In the genomic region with DNA sequence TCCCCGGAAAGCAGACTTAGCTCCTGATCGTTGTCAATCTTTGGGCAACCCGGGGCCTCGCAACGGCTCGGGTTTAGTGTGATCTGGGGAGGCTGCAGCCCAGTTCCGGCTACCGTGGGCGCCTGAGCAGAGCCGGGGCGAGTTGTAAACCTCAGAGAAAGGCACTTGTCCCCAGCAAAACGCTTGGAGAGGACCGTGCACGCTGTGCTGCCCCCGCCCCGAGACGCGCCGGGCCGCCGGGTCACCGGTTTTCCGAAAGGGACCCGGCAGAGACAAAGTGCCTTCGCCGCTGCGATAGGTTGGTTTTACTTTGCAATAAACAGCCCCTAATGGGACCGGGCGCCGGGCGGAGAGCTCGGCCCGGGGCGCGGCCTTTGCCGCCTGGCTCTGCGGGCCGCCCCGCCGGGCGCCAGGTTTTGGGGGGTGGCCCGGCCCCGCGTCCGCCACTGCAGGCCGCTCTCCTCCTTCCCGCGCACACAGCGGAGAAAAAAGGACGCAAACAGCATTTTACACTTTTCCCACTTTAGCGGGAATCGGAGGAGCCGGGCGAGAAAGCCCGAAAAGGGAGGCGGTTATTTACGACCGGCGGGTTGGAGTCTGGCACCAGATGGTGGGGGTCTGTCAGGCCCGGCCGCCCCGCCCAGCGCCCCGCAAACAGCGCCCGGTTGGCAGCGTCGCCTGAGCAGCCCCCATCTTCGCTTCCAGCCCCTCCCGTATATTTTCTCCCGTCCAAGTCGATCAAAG, we compare ENCODE assay signal across 8 cellular contexts.
DNase-seq lines count a peak whose midpoint lies in the region; ATAC-seq, FAIRE-seq and TF ChIP-seq lines count a peak whose summit lies in the region.

No MANE protein-coding gene starts in this region.

- H3K4me1 ChIP-seq in Peyer's patch (peaks cover 0 to 15% (median 6%) of the 10 kb centered on the region in 4 donors), body of pancreas (peaks cover 16% of the 10 kb centered on the region), mesodermal cell (ENCODE audit: control insufficient read depth, insufficient read depth, low read length, poor library complexity, severe bottlenecking) (no peaks in the 10 kb centered on the region), suprapubic skin (peaks cover 32% of the 10 kb centered on the region)

- 9 to 15% methylated on average over 65 to 72 of the region's 72 CpGs for WGBS in body of pancreas, 2 donors
- 2% methylated on average over 55 to 60 of the region's 72 CpGs for WGBS in mesodermal cell (ENCODE audit: insufficient coverage in 2 of 2), 2 experiments
- 30% methylated on average over 42 of the region's 72 CpGs for WGBS in suprapubic skin

- peaks cover 23% of the 10 kb centered on the region for H3K27me3 ChIP-seq in H7 (ENCODE audit: control insufficient read depth, insufficient read depth, low read length)
- peaks cover 0 to 35% of the 10 kb centered on the region in 2 donors for H3K27me3 ChIP-seq in Peyer's patch
- H3K27me3 ChIP-seq in body of pancreas: peaks cover 0 to 26% of the 10 kb centered on the region in 2 donors
- H3K27me3 ChIP-seq in suprapubic skin: peaks cover 54% of the 10 kb centered on the region

- peak overlapping the region in 1 of 4 donors; percentile 22 for H3K27ac ChIP-seq in Peyer's patch
- H3K27ac ChIP-seq in body of pancreas: no peak overlapping the region
- peak overlapping the region; percentile 43 for H3K27ac ChIP-seq in mesodermal cell (ENCODE audit: low read depth, low read length, severe bottlenecking)
- H3K27ac ChIP-seq in suprapubic skin: peak overlapping the region; percentile 75

- no peaks in the 10 kb centered on the region for H3K36me3 ChIP-seq in H7 (replicated peaks; ENCODE audit: control insufficient read depth, insufficient read depth, low read length)
- no peaks in the 10 kb centered on the region for H3K36me3 ChIP-seq in Peyer's patch
- no peaks in the 10 kb centered on the region for H3K36me3 ChIP-seq in body of pancreas (replicated peaks in 1 of 2; ENCODE audit: insufficient read depth in 1 of 2, low read depth in 2 of 2)
- H3K36me3 ChIP-seq in mesodermal cell (ENCODE audit: control insufficient read depth, insufficient read depth, low read length): no peaks in the 10 kb centered on the region
- H3K36me3 ChIP-seq in suprapubic skin: no peaks in the 10 kb centered on the region

- intact Hi-C loops in body of pancreas (cut with DNase I): loop anchor here (10.0 kb wide), 1 partner anchor 630 kb away; no protein-coding TSS in a partner anchor
- intact Hi-C loops in Calu3 (cut with micrococcal nuclease; ENCODE audit: unreplicated experiment): loop anchor here (5.0 to 10.0 kb wide), 3 partner anchors 98 to 440 kb away; no protein-coding TSS in a partner anchor

- no TSS peak for BruUV-seq in Calu3 (replicated peaks; lab: Mats Ljungman, UMichigan)

- TF ChIP-seq POLR2A in GM12892 (IDR thresholded peaks at IDR 0.05; ENCODE audit: low read depth, low read length) (no peak), Peyer's patch (IDR thresholded peaks at IDR 0.05) (no peak), body of pancreas (IDR thresholded peaks at IDR 0.05) (no peak), suprapubic skin (IDR thresholded peaks at IDR 0.05) (no peak)

- H3K9me3 Mint-ChIP-seq in Calu3 (ENCODE audit: low read depth, unreplicated experiment): no peaks in the 10 kb centered on the region

- H3K9me3 ChIP-seq in Peyer's patch (no peaks in the 10 kb centered on the region), body of pancreas (no peaks in the 10 kb centered on the region), mesodermal cell (ENCODE audit: control insufficient read depth, low read length) (no peaks in the 10 kb centered on the region), suprapubic skin (no peaks in the 10 kb centered on the region)

- H3K27me3 Mint-ChIP-seq in Calu3 (ENCODE audit: unreplicated experiment): no peaks in the 10 kb centered on the region

- no peaks in the 10 kb centered on the region for H3K36me3 Mint-ChIP-seq in Calu3 (ENCODE audit: insufficient read depth, unreplicated experiment)

- TF ChIP-seq EP300 in suprapubic skin (IDR thresholded peaks at IDR 0.05): no peak

- FAIRE-seq in GM12892 (lab: Jason Lieb, UNC): peak; percentile 56

- H3K4me3 Mint-ChIP-seq in Calu3 (ENCODE audit: low read depth, unreplicated experiment): no peak overlapping the region

- H3K4me3 ChIP-seq in H7 (ENCODE audit: insufficient read depth, low read depth, low read length): peak overlapping the region; percentile 51
- peak overlapping the region; percentile 41 to 59 (median 50) for H3K4me3 ChIP-seq in Peyer's patch
- peak overlapping the region in 1 of 2 donors; percentile 14 for H3K4me3 ChIP-seq in body of pancreas
- peak overlapping the region; percentile 44 for H3K4me3 ChIP-seq in mesodermal cell (ENCODE audit: extremely low read depth, insufficient read depth, low read length, poor library complexity, severe bottlenecking)
- H3K4me3 ChIP-seq in suprapubic skin: peak overlapping the region; percentile 52

- peaks cover 25% of the 10 kb centered on the region for H3K4me1 Mint-ChIP-seq in Calu3 (ENCODE audit: low read depth, unreplicated experiment)

- ATAC-seq in body of pancreas: peak; percentile 35

- TF ChIP-seq CTCF in Peyer's patch (IDR thresholded peaks at IDR 0.05) (no peak), body of pancreas (IDR thresholded peaks at IDR 0.05) (no peak), suprapubic skin (IDR thresholded peaks at IDR 0.05) (no peak), Calu3 (IDR thresholded peaks at IDR 0.05; ENCODE audit: unreplicated experiment) (no peak)

- DNase-seq in GM12892 (ENCODE audit: insufficient read length) (peak; percentile 41), H7 (peak; percentile 76), Peyer's patch (peak; percentile 33 to 61 (median 58)), body of pancreas (peak in 2 of 4 donors; percentile 14 to 21), suprapubic skin (ENCODE audit: low spot score in 2 of 2) (peak in 1 of 2 donors; percentile 69), NCI-H510A (lab: John Stamatoyannopoulos, UW) (no peak), Calu3 (no peak)

- CTCF ChIA-PET in Calu3 (lab: Charles Lee): no interaction called here

- no peak overlapping the region for H3K27ac Mint-ChIP-seq in Calu3 (ENCODE audit: unreplicated experiment)

Comparison
In these comparisons a context has a peak if more than half of its experiments do, and no peak if none do; other contexts are left out.
1. DNase-seq: peak in GM12892 (single experiment), H7 (single experiment) and Peyer's patch (3 of 3); none in NCI-H510A (single experiment) and Calu3 (single experiment).
2. H3K27ac ChIP-seq: peak in mesodermal cell (single experiment) and suprapubic skin (single experiment); none in body of pancreas (0 of 4).